8 cellular contexts compared by ENCODE assay signal in the genomic region with DNA sequence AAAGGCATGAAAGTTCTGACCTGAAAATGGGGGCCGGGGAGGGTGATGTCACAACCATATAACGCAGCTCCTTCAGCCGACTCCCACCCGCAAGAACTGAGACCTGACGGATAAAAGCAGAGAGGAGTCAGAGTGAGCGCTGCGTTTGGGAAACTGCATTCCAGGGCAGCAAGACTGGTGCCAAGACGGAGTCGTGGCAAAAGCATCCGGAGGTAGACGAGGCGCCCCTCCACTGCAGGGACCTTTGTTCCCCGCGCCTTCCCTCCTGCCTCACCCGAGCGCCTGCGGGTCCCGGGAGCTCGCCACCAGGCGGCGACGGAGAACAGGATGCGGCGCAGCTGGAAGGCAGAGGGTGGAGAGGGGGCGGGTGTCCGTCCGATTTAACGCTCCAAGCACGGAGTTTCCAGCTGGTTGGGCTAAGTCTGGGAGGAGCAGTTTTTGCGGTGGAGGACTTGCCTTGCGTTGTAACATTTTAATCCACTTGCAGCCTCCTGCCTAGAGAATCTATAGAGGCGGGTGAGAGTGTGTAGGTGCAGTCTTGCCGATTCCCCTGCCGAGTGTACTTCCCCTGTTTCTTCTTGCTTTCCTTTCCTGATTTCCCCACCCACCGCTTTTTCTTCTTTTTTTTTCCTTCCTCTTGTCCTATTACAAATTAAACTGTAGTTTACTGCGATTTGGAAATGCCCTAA. TPM values are rescaled to one million over a fixed set of nuclear protein-coding genes. Genes with fewer than 3 reads are reported as not detected.
DNase-seq lines count a peak whose midpoint lies in the region; ATAC-seq and TF ChIP-seq lines count a peak whose summit lies in the region.

No MANE protein-coding gene starts in this region.

- no peak; the same call in 1 of the 2 replicates for TF ChIP-seq EP300 in Ishikawa (IDR thresholded peaks at IDR 0.05; ENCODE audit: borderline replicate concordance)

- TF ChIP-seq RAD21 in Ishikawa (IDR thresholded peaks at IDR 0.05; ENCODE audit: low read depth): peak; percentile 83

- peaks cover 4 to 7% of the 10 kb centered on the region in 2 donors for H3K4me1 ChIP-seq in ascending aorta

- H3K9me3 ChIP-seq in ascending aorta: no peaks in the 10 kb centered on the region

- peak overlapping the region; percentile 55 to 94 for H3K4me3 ChIP-seq in ascending aorta

- TF ChIP-seq CTCF in ascending aorta (IDR thresholded peaks at IDR 0.05): peak; percentile 74 to 93 (median 90)

- peak; percentile 65 for ATAC-seq in GM21723 (IDR thresholded peaks at IDR 0.05; ENCODE audit: unreplicated experiment)

- peak overlapping the region; percentile 98 to 99 for H3K27ac ChIP-seq in ascending aorta

- H3K36me3 ChIP-seq in ascending aorta: no peaks in the 10 kb centered on the region

- DNase-seq in GM03348 (ENCODE audit: low spot score): peak; percentile 85
- DNase-seq in T-helper 1 cell: peak; percentile 19 to 62 (median 49)
- peak; percentile 19 to 93 for DNase-seq in ascending aorta (ENCODE audit: low spot score in 2 of 2)
- DNase-seq in hepatic stellate cell (ENCODE audit: low spot score): peak; percentile 85
- DNase-seq in putamen (ENCODE audit: low spot score): peak; percentile 74
- DNase-seq in AML-193 (lab: John Stamatoyannopoulos, UW): no peak

- intact Hi-C loops in ascending aorta (cut with DNase I): loop anchor here (5.0 kb wide), 2 partner anchors 589 to 1321 kb away; a partner anchor contains a TSS

- no peaks in the 10 kb centered on the region for H3K27me3 ChIP-seq in ascending aorta

TF ChIP-seq in Ishikawa, 13 proteins besides CTCF, POLR2A, EP300 and RAD21:
- TF ChIP-seq, protein P1, sequence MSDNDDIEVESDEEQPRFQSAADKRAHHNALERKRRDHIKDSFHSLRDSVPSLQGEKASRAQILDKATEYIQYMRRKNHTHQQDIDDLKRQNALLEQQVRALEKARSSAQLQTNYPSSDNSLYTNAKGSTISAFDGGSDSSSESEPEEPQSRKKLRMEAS (IDR thresholded peaks at IDR 0.05): peak; percentile 70
- no peak for TF ChIP-seq NFIC (IDR thresholded peaks at IDR 0.05)
- no peak; the same call in 1 of the 2 replicates for TF ChIP-seq TAF1 (IDR thresholded peaks at IDR 0.05; ENCODE audit: low read depth)
- TF ChIP-seq TEAD4 (IDR thresholded peaks at IDR 0.05): peak; percentile 37
- TF ChIP-seq ZBTB7A (IDR thresholded peaks at IDR 0.05; ENCODE audit: low read depth): no peak
- TF ChIP-seq, protein P2, sequence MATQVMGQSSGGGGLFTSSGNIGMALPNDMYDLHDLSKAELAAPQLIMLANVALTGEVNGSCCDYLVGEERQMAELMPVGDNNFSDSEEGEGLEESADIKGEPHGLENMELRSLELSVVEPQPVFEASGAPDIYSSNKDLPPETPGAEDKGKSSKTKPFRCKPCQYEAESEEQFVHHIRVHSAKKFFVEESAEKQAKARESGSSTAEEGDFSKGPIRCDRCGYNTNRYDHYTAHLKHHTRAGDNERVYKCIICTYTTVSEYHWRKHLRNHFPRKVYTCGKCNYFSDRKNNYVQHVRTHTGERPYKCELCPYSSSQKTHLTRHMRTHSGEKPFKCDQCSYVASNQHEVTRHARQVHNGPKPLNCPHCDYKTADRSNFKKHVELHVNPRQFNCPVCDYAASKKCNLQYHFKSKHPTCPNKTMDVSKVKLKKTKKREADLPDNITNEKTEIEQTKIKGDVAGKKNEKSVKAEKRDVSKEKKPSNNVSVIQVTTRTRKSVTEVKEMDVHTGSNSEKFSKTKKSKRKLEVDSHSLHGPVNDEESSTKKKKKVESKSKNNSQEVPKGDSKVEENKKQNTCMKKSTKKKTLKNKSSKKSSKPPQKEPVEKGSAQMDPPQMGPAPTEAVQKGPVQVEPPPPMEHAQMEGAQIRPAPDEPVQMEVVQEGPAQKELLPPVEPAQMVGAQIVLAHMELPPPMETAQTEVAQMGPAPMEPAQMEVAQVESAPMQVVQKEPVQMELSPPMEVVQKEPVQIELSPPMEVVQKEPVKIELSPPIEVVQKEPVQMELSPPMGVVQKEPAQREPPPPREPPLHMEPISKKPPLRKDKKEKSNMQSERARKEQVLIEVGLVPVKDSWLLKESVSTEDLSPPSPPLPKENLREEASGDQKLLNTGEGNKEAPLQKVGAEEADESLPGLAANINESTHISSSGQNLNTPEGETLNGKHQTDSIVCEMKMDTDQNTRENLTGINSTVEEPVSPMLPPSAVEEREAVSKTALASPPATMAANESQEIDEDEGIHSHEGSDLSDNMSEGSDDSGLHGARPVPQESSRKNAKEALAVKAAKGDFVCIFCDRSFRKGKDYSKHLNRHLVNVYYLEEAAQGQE (IDR thresholded peaks at IDR 0.05; ENCODE audit: low read depth): no peak
- no peak for TF ChIP-seq CREB1 (IDR thresholded peaks at IDR 0.05; ENCODE audit: low read depth)
- TF ChIP-seq EGR1 (IDR thresholded peaks at IDR 0.05): peak; percentile 71; the same call in 1 of the 2 replicates
- TF ChIP-seq YY1 (IDR thresholded peaks at IDR 0.05; ENCODE audit: low read depth): peak; percentile 35; the same call in 1 of the 2 replicates
- TF ChIP-seq TCF12 (IDR thresholded peaks at IDR 0.05; ENCODE audit: low read depth): peak; percentile 62; the same call in 1 of the 2 replicates

RNA-seq across cellular contexts. Expression of a gene that starts 1.2 kb away (rescaled TPM):
- total RNA-seq in ascending aorta: 18.6 TPM

Comparison
In these comparisons a context has a peak if more than half of its experiments do, and no peak if none do; other contexts are left out.
1. DNase-seq: peak in GM03348 (single experiment), T-helper 1 cell (5 of 5), ascending aorta (2 of 2), hepatic stellate cell (single experiment) and putamen (single experiment); none in AML-193 (0 of 2).